ENCODE assay signal across 14 cellular contexts in genomic region chr22:44764373-44764772, GRCh38. TPM values are rescaled to one million over a fixed set of nuclear protein-coding genes. Genes with fewer than 3 reads are reported as not detected.
DNase-seq lines count a peak whose midpoint lies in the region; ATAC-seq, FAIRE-seq and TF ChIP-seq lines count a peak whose summit lies in the region.
"Had no signal": no experiment of that assay in that cellular context is flagged by ENCODE, and none has a peak within 500 bp of the region (broad histone marks: within the 10 kb centered on the region; RNA-seq: fewer than 3 reads in every experiment).

No MANE protein-coding gene starts in this region.

- no peak for FAIRE-seq in kidney (lab: Jason Lieb, UNC)
- FAIRE-seq: A204.1, GM18507, HTR-8/SVneo had no signal

- H4K12ac ChIP-seq in trophoblast cell (ENCODE audit: low read depth, low read length) = no peak overlapping the region

- no peaks in the 10 kb centered on the region for H3K9me2 ChIP-seq in PC-3 (replicated peaks; ENCODE audit: low read length)

- H3K27me3 ChIP-seq in BLaER1 (no peaks in the 10 kb centered on the region), trophoblast cell (ENCODE audit: insufficient read depth, low read length) (no peaks in the 10 kb centered on the region), PC-3 (ENCODE audit: low read length) (no peaks in the 10 kb centered on the region)

- H3K4me3 ChIP-seq in BLaER1 (no peak overlapping the region), HEK293 (ENCODE audit: low read depth, low read length) (no peak overlapping the region), kidney (ENCODE audit: low read length in 2 of 2) (no peak overlapping the region), trophoblast cell (ENCODE audit: low read depth, low read length) (no peak overlapping the region), PC-3 (ENCODE audit: low read length) (no peak overlapping the region)
- H3K4me3 ChIP-seq: GM23248 had no signal

- H2BK120ac ChIP-seq in trophoblast cell (ENCODE audit: insufficient read depth, low read length, poor library complexity) = no peak overlapping the region

- BruUV-seq in PC-3 (replicated peaks; lab: Mats Ljungman, UMichigan) = no TSS peak

- POLR2A ChIA-PET in HEK293 (lab: Yijun Ruan, JAX) = no interaction called here
- POLR2A ChIA-PET in PC-3 (lab: Charles Lee; ENCODE audit: unreplicated experiment) = no interaction called here

- H3K27ac ChIP-seq in BLaER1 = 0 out of 2 replicates have a peak overlapping the region, but pooled peaks have one; percentile 62
- no peak overlapping the region for H3K27ac ChIP-seq in HEK293 (ENCODE audit: extremely low read depth, low read depth, low read length)
- no peak overlapping the region for H3K27ac ChIP-seq in kidney (ENCODE audit: low read depth in 2 of 2, low read length in 2 of 2)
- no peak overlapping the region for H3K27ac ChIP-seq in trophoblast cell (ENCODE audit: low read depth, low read length)
- no peak overlapping the region for H3K27ac ChIP-seq in PC-3 (ENCODE audit: low read length)
- H3K27ac ChIP-seq: GM23248 had no signal

- peak overlapping the region; percentile 81 for H3K4me2 ChIP-seq in BLaER1
- no peak overlapping the region for H3K4me2 ChIP-seq in trophoblast cell (ENCODE audit: low read length)
- no peak overlapping the region for H3K4me2 ChIP-seq in PC-3 (ENCODE audit: low read length)

- H3K18ac ChIP-seq in trophoblast cell (ENCODE audit: low read length) = no peak overlapping the region

- DNase-seq in kidney (peak; percentile 26), trophoblast cell (no peak), NOMO-1 (lab: John Stamatoyannopoulos, UW; ENCODE audit: unreplicated experiment in 2 of 2) (no peak), PC-3 (no peak)
- DNase-seq: CD4-positive, CD25-positive, alpha-beta regulatory T cell; DMS53; GM23248; H9 had no signal

- no peak for ATAC-seq in GM19467 (IDR thresholded peaks at IDR 0.05; ENCODE audit: unreplicated experiment)
- ATAC-seq in PC-3 = no peak

- H3K9ac ChIP-seq in BLaER1 = no peak overlapping the region
- no peak overlapping the region for H3K9ac ChIP-seq in kidney (ENCODE audit: low read length in 2 of 2)
- no peak overlapping the region for H3K9ac ChIP-seq in trophoblast cell (ENCODE audit: low read length)
- H3K9ac ChIP-seq in PC-3 (ENCODE audit: low read length) = no peak overlapping the region
- H3K9ac ChIP-seq: GM23248 had no signal

- H3K9me3 ChIP-seq in BLaER1 (peaks cover 5% of the 10 kb centered on the region), HEK293 (ENCODE audit: control insufficient read depth, insufficient read depth, low read depth, low read length) (no peaks in the 10 kb centered on the region), kidney (ENCODE audit: control insufficient read depth in 1 of 2, low read length in 2 of 2) (no peaks in the 10 kb centered on the region), trophoblast cell (ENCODE audit: insufficient read depth, low read depth, low read length) (no peaks in the 10 kb centered on the region), PC-3 (ENCODE audit: low read length) (no peaks in the 10 kb centered on the region)

- no peaks in the 10 kb centered on the region for H3K36me3 ChIP-seq in BLaER1
- no peaks in the 10 kb centered on the region for H3K36me3 ChIP-seq in HEK293 (ENCODE audit: control insufficient read depth in 2 of 2, insufficient read depth in 1 of 2, low read length in 2 of 2)
- no peaks in the 10 kb centered on the region for H3K36me3 ChIP-seq in kidney (ENCODE audit: control insufficient read depth in 1 of 2, insufficient read depth in 2 of 2, low read length in 2 of 2)
- peaks cover 5 to 9% of the 10 kb centered on the region in 2 experiments for H3K36me3 ChIP-seq in trophoblast cell (ENCODE audit: control insufficient read depth in 1 of 2, insufficient read depth in 2 of 2, low read length in 2 of 2)
- no peaks in the 10 kb centered on the region for H3K36me3 ChIP-seq in PC-3 (ENCODE audit: low read depth, low read length)

- no peak overlapping the region for H3K23ac ChIP-seq in trophoblast cell (ENCODE audit: low read length)

- intact Hi-C loops in kidney (cut with DNase I) = no loop called here
- intact Hi-C loops in PC-3 (cut with micrococcal nuclease) = no loop called here

- no peak overlapping the region for H2BK5ac ChIP-seq in trophoblast cell (ENCODE audit: low read depth, low read length, poor library complexity)

- no peak overlapping the region for H4K91ac ChIP-seq in trophoblast cell (ENCODE audit: low read depth, low read length)

- no peak overlapping the region for H4K8ac ChIP-seq in trophoblast cell (ENCODE audit: low read depth, low read length)

- CTCF ChIA-PET in HEK293 (lab: Yijun Ruan, JAX) (no interaction called here), PC-3 (lab: Charles Lee) (no interaction called here)

- H2AFZ ChIP-seq in trophoblast cell (ENCODE audit: insufficient read depth, low read length, poor library complexity) (no peak overlapping the region), PC-3 (ENCODE audit: low read length) (no peak overlapping the region)
- H2AFZ ChIP-seq: GM23248 had no signal

- no peaks in the 10 kb centered on the region for H4K20me1 ChIP-seq in BLaER1
- no peaks in the 10 kb centered on the region for H4K20me1 ChIP-seq in PC-3 (ENCODE audit: low read length)

- TF ChIP-seq CTCF in HEK293 (tag by site-specific recombination; IDR thresholded peaks at IDR 0.05) (no peak), kidney (IDR thresholded peaks at IDR 0.05; ENCODE audit: borderline replicate concordance, extremely low read depth, insufficient read depth) (no peak), PC-3 (conservative IDR thresholded peaks at IDR 0.05; ENCODE audit: low read depth, low read length) (no peak)

- H2AK5ac ChIP-seq in trophoblast cell (ENCODE audit: low read length) = no peak overlapping the region

- no peak overlapping the region for H2BK12ac ChIP-seq in trophoblast cell (ENCODE audit: low read length)

- H3K79me1 ChIP-seq in trophoblast cell (ENCODE audit: low read length) = peaks cover 2% of the 10 kb centered on the region

- no peak overlapping the region for H3K14ac ChIP-seq in trophoblast cell (ENCODE audit: low read length)

- H3K4me1 ChIP-seq in BLaER1 (peaks cover 24% of the 10 kb centered on the region), HEK293 (ENCODE audit: control insufficient read depth, insufficient read depth, low read length) (no peaks in the 10 kb centered on the region), kidney (ENCODE audit: control insufficient read depth in 1 of 2, insufficient read depth in 1 of 2, low read depth in 1 of 2, low read length in 2 of 2) (peaks cover 0 to 10% of the 10 kb centered on the region in 2 donors), trophoblast cell (ENCODE audit: control insufficient read depth in 1 of 2, insufficient read depth in 2 of 2, low read length in 2 of 2) (peaks cover 17 to 20% of the 10 kb centered on the region in 2 experiments), PC-3 (ENCODE audit: insufficient read depth, low read length) (no peaks in the 10 kb centered on the region)

- H3K79me2 ChIP-seq in trophoblast cell (ENCODE audit: control insufficient read depth, insufficient read depth, low read length, poor library complexity) (peaks cover 6% of the 10 kb centered on the region), PC-3 (ENCODE audit: low read length) (peaks cover 30% of the 10 kb centered on the region)

- WGBS in trophoblast cell (ENCODE audit: extremely low coverage, insufficient coverage, insufficient read length) = no CpG with 5 or more reads among the region's 17 CpGs

- no peaks in the 10 kb centered on the region for H3F3A ChIP-seq in PC-3 (ENCODE audit: low read length, unreplicated experiment)

- H3K4ac ChIP-seq in trophoblast cell (ENCODE audit: low read depth, low read length) = peak overlapping the region; percentile 3

TF ChIP-seq in HEK293, 187 proteins besides CTCF, POLR2A, EP300 and RAD21:
- TF ChIP-seq ZNF664 (tag by site-specific recombination; IDR thresholded peaks at IDR 0.05) = no peak
- peak; percentile 48; the same call in 1 of the 2 replicates for TF ChIP-seq ZNF768 (tag by site-specific recombination; IDR thresholded peaks at IDR 0.05)

RNA-seq across cellular contexts. Expression of gene ARHGAP8, which starts 12.0 kb away (rescaled TPM):
- total RNA-seq in kidney (35.7 TPM), PC-3 (2014; rRNA removed) (29.4 and 30.9 TPM in 2 replicates)
- polyA plus RNA-seq in kidney (ENCODE audit: insufficient read depth, low read depth, low replicate concordance) = 30.2 TPM
- polyA plus RNA-seq in trophoblast cell (2013) = 56.7 and 58.2 TPM in 2 replicates
- polyA plus RNA-seq: GM23248 had no signal
